ENCODE assay signal across 21 cellular contexts in genomic region chr3:188926141-188926540, GRCh38.
"Had no signal": no experiment of that assay in that cellular context is flagged by ENCODE, and none has a peak within 500 bp of the region (broad histone marks: within the 10 kb centered on the region; RNA-seq: fewer than 3 reads in every experiment).

No MANE protein-coding gene starts in this region.

- H3K4me1 ChIP-seq: colonic mucosa, gastroesophageal sphincter, left ventricle myocardium inferior, suprapubic skin had no signal

- H3K9me3 Mint-ChIP-seq: memory B cell; stimulated activated effector memory CD8-positive, alpha-beta T cell treated with anti-CD3 and anti-CD28 coated beads, Interleukin-12 subunit alpha, Interleukin-12 subunit beta, amount 100 ng/mL, for 72 hours; type B pancreatic cell had no signal

- H3K4me3 Mint-ChIP-seq: memory B cell; naive B cell; nephron; stimulated activated effector memory CD8-positive, alpha-beta T cell treated with anti-CD3 and anti-CD28 coated beads, Interleukin-12 subunit alpha, Interleukin-12 subunit beta, amount 100 ng/mL, for 72 hours; type B pancreatic cell had no signal

- ATAC-seq: gastroesophageal sphincter; lower lobe of right lung; stimulated activated effector memory CD8-positive, alpha-beta T cell treated with anti-CD3 and anti-CD28 coated beads, Interleukin-12 subunit alpha, Interleukin-12 subunit beta, amount 100 ng/mL, for 72 hours; stimulated activated naive CD8-positive, alpha-beta T cell treated with anti-CD3 and anti-CD28 coated beads, Interleukin-15, Interleukin-2, amounts not matched to agents 100 U/mL and 50 U/mL, for 24 hours had no signal

- H3K36me3 ChIP-seq: colonic mucosa, gastroesophageal sphincter, left ventricle myocardium inferior, lower lobe of right lung, suprapubic skin, thyroid gland had no signal

- H3K27me3 ChIP-seq: colonic mucosa, gastroesophageal sphincter, suprapubic skin, thyroid gland had no signal

- H3K27me3 Mint-ChIP-seq: type B pancreatic cell had no signal

- H3K27ac ChIP-seq: colonic mucosa, gastroesophageal sphincter, left ventricle myocardium inferior, lower lobe of right lung, parathyroid adenoma, suprapubic skin had no signal

- H3K4me1 Mint-ChIP-seq: memory B cell, naive B cell had no signal

- H3K27ac Mint-ChIP-seq: memory B cell; stimulated activated effector memory CD8-positive, alpha-beta T cell treated with anti-CD3 and anti-CD28 coated beads, Interleukin-12 subunit alpha, Interleukin-12 subunit beta, amount 100 ng/mL, for 72 hours; type B pancreatic cell had no signal

- H3K36me3 Mint-ChIP-seq: memory B cell; naive B cell; stimulated activated effector memory CD8-positive, alpha-beta T cell treated with anti-CD3 and anti-CD28 coated beads, Interleukin-12 subunit alpha, Interleukin-12 subunit beta, amount 100 ng/mL, for 72 hours; type B pancreatic cell had no signal

- H3K9me3 ChIP-seq: colonic mucosa, gastroesophageal sphincter, left ventricle myocardium inferior, lower lobe of right lung, suprapubic skin, thyroid gland had no signal

- H3K4me3 ChIP-seq: colonic mucosa, gastroesophageal sphincter, left ventricle myocardium inferior, lower lobe of right lung, smooth muscle cell, suprapubic skin, thyroid gland had no signal

- DNase-seq: colonic mucosa; dermis blood vessel endothelial cell; erythroblast; foreskin fibroblast; glutamatergic neuron; left ventricle myocardium inferior; lower lobe of right lung; midbrain; naive B cell; stimulated activated CD4-positive, alpha-beta T cell treated with anti-CD3 and anti-CD28 coated beads, Interleukin-4, amount 100 ng/mL, for 1 hour; stimulated activated CD8-positive, alpha-beta memory T cell treated with anti-CD3 and anti-CD28 coated beads, Interleukin-4, amount 100 ng/mL, for 48 hours; stimulated activated naive CD8-positive, alpha-beta T cell treated with anti-CD3 and anti-CD28 coated beads, Interleukin-15, Interleukin-2, amounts not matched to agents 100 U/mL and 50 U/mL, for 24 hours had no signal
